23 cellular contexts compared by ENCODE assay signal in the genomic region with DNA sequence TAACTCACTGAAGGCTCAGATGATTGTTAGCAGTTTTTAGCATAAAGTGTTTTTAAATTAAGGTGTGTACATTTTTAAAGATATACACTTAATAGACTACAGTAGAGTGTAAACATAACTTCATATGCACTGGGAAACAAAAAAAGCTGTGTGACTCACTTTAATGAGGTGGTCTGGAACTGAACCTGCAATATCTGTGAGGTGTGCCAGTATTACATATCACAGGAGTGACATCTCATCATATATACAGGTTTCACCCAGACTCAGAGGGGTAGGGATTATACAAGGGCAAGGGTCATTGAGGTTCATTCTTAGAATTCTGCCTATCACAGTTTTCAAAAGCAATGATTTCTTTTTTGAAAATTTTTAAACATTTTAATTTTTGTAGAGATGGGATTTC.
"Had no signal": no experiment of that assay in that cellular context is flagged by ENCODE, and none has a peak within 500 bp of the region (broad histone marks: within the 10 kb centered on the region; RNA-seq: fewer than 3 reads in every experiment).

No MANE protein-coding gene starts in this region.

- ATAC-seq: K562, Right ventricle myocardium inferior, SK-N-SH treated with all-trans-retinoic acid at 6 μM for 48 hours had no signal

- H3K4me1 Mint-ChIP-seq: IgD-negative memory B cell had no signal

- H3K9me3 ChIP-seq: Peyer's patch, SJCRH30 had no signal

- H3K4me3 Mint-ChIP-seq: IgD-negative memory B cell had no signal

- DNase-seq: NCI-H1092; NCI-H1105 treated with DMSO at 0.1 percent for 48 hours; NCI-H1417 treated with DMSO at 0.1 percent for 48 hours; NCI-H146; NCI-H1694 treated with DMSO at 0.1 percent for 48 hours; NCI-H1930; NCI-H2081; NCI-H2107; NCI-H226; NCI-H446; NCI-H510A; NCI-H524 treated with DMSO at 0.1 percent for 48 hours; NCI-H69; NCI-H774; NK-92 treated with Interleukin-12 subunit alpha and Interleukin-12 subunit beta, amount 100 ng/mL, for 24 hours; PC-9; Peyer's patch; SHP77 treated with DMSO at 0.1 percent for 48 hours; SJCRH30 had no signal
